Comparison of ENCODE assay signal across 1 cellular context in the genomic region with DNA sequence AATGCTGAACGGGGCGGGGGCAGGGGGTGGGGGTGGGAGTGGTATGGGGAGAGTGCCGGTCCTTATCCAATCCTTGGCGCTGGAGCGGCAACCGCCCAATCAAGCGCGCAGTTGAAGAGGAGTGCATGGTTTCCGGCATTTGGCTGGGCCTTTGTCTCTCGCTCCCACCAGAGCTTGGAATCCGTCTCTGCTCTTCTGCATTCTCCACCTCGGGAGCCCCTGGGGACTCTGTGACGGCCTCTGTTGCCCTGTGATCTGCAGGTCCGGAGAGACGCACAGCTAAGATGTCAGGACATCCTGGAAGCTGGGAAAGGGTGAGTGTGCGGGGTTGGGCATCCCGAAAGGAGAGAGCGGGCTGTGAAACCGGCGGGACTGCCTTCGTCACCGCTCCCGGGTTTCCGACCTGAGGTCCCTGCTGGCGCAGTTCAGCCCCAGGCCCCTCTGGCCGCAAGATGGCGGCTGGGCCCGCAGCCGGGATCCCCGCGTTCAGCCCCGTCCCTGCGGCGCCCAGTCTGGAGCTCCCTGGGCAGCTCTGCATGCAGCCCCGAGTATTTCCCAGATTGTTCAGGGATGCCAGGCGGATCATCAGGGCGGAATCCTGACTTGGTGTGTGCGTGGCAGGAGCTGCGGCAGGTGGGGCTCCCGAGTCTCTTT.
TF ChIP-seq lines count a peak whose summit lies in the region.

No MANE protein-coding gene starts in this region.

TF ChIP-seq in H1, 55 proteins besides CTCF, POLR2A, EP300 and RAD21:
- TF ChIP-seq KDM4A (IDR thresholded peaks at IDR 0.05; ENCODE audit: low read depth, low read length, severe bottlenecking) (peak; percentile 27), TAF7 (optimal IDR thresholded peaks at IDR 0.05; ENCODE audit: borderline replicate concordance, low read depth, low read length) (peak; percentile 76), CTBP2 (IDR thresholded peaks at IDR 0.05; ENCODE audit: borderline replicate concordance, insufficient read depth, insufficient read length, low read length) (no peak), POLR2AphosphoS5 (IDR thresholded peaks at IDR 0.05; ENCODE audit: low read depth, low read length) (peak; percentile 85), SUZ12 (IDR thresholded peaks at IDR 0.05; ENCODE audit: low read length) (no peak), ASH2L (IDR thresholded peaks at IDR 0.05; ENCODE audit: low read length) (peak; percentile 73), YY1 (IDR thresholded peaks at IDR 0.05; ENCODE audit: low read depth, low read length) (peak; percentile 95), RFX5 (IDR thresholded peaks at IDR 0.05; ENCODE audit: borderline replicate concordance, low read depth, low read length) (no peak), BACH1 (IDR thresholded peaks at IDR 0.05; ENCODE audit: low read length) (no peak), PHF8 (conservative IDR thresholded peaks at IDR 0.05; ENCODE audit: low read depth, low read length) (peak; percentile 88), TAF1 (IDR thresholded peaks at IDR 0.05; ENCODE audit: low read depth, low read length) (peak; percentile 95), TBP (IDR thresholded peaks at IDR 0.05; ENCODE audit: low read depth, low read length) (peak; percentile 86), TCF12 (IDR thresholded peaks at IDR 0.05; ENCODE audit: low read depth, low read length) (no peak), GABPA (IDR thresholded peaks at IDR 0.05; ENCODE audit: borderline replicate concordance, insufficient read depth, low read length) (no peak)
- TF ChIP-seq, protein P1, sequence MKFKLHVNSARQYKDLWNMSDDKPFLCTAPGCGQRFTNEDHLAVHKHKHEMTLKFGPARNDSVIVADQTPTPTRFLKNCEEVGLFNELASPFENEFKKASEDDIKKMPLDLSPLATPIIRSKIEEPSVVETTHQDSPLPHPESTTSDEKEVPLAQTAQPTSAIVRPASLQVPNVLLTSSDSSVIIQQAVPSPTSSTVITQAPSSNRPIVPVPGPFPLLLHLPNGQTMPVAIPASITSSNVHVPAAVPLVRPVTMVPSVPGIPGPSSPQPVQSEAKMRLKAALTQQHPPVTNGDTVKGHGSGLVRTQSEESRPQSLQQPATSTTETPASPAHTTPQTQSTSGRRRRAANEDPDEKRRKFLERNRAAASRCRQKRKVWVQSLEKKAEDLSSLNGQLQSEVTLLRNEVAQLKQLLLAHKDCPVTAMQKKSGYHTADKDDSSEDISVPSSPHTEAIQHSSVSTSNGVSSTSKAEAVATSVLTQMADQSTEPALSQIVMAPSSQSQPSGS (IDR thresholded peaks at IDR 0.05; ENCODE audit: low read length), result no peak
